In genomic region chr11:71395774-71396173, GRCh38 we compare ENCODE assay signal across 7 cellular contexts.
"Had no signal": no experiment of that assay in that cellular context is flagged by ENCODE, and none has a peak within 500 bp of the region (broad histone marks: within the 10 kb centered on the region; RNA-seq: fewer than 3 reads in every experiment).

No MANE protein-coding gene starts in this region.

- H3K4me3 ChIP-seq: GM23248, HAP-1 had no signal

- H2AFZ ChIP-seq: GM23248 had no signal

- H3K9ac ChIP-seq: GM23248 had no signal

- H3K9me3 ChIP-seq: HAP-1 had no signal

- H3K36me3 ChIP-seq: HAP-1 had no signal

- FAIRE-seq: HTR-8/SVneo had no signal

- H3K27ac ChIP-seq: GM23248 had no signal

- H3K4me1 ChIP-seq: HAP-1 had no signal

- DNase-seq: GM23248, GOT3, H7, HFFc6, KG1 had no signal
